1 cellular context compared by ENCODE assay signal in genomic region chr10:7432884-7433726, GRCh38.
TF ChIP-seq lines count a peak whose summit lies in the region.

No MANE protein-coding gene starts in this region.

TF ChIP-seq in H1, 55 proteins besides CTCF, POLR2A, EP300 and RAD21 (continued from another document):
- TF ChIP-seq, protein P1, sequence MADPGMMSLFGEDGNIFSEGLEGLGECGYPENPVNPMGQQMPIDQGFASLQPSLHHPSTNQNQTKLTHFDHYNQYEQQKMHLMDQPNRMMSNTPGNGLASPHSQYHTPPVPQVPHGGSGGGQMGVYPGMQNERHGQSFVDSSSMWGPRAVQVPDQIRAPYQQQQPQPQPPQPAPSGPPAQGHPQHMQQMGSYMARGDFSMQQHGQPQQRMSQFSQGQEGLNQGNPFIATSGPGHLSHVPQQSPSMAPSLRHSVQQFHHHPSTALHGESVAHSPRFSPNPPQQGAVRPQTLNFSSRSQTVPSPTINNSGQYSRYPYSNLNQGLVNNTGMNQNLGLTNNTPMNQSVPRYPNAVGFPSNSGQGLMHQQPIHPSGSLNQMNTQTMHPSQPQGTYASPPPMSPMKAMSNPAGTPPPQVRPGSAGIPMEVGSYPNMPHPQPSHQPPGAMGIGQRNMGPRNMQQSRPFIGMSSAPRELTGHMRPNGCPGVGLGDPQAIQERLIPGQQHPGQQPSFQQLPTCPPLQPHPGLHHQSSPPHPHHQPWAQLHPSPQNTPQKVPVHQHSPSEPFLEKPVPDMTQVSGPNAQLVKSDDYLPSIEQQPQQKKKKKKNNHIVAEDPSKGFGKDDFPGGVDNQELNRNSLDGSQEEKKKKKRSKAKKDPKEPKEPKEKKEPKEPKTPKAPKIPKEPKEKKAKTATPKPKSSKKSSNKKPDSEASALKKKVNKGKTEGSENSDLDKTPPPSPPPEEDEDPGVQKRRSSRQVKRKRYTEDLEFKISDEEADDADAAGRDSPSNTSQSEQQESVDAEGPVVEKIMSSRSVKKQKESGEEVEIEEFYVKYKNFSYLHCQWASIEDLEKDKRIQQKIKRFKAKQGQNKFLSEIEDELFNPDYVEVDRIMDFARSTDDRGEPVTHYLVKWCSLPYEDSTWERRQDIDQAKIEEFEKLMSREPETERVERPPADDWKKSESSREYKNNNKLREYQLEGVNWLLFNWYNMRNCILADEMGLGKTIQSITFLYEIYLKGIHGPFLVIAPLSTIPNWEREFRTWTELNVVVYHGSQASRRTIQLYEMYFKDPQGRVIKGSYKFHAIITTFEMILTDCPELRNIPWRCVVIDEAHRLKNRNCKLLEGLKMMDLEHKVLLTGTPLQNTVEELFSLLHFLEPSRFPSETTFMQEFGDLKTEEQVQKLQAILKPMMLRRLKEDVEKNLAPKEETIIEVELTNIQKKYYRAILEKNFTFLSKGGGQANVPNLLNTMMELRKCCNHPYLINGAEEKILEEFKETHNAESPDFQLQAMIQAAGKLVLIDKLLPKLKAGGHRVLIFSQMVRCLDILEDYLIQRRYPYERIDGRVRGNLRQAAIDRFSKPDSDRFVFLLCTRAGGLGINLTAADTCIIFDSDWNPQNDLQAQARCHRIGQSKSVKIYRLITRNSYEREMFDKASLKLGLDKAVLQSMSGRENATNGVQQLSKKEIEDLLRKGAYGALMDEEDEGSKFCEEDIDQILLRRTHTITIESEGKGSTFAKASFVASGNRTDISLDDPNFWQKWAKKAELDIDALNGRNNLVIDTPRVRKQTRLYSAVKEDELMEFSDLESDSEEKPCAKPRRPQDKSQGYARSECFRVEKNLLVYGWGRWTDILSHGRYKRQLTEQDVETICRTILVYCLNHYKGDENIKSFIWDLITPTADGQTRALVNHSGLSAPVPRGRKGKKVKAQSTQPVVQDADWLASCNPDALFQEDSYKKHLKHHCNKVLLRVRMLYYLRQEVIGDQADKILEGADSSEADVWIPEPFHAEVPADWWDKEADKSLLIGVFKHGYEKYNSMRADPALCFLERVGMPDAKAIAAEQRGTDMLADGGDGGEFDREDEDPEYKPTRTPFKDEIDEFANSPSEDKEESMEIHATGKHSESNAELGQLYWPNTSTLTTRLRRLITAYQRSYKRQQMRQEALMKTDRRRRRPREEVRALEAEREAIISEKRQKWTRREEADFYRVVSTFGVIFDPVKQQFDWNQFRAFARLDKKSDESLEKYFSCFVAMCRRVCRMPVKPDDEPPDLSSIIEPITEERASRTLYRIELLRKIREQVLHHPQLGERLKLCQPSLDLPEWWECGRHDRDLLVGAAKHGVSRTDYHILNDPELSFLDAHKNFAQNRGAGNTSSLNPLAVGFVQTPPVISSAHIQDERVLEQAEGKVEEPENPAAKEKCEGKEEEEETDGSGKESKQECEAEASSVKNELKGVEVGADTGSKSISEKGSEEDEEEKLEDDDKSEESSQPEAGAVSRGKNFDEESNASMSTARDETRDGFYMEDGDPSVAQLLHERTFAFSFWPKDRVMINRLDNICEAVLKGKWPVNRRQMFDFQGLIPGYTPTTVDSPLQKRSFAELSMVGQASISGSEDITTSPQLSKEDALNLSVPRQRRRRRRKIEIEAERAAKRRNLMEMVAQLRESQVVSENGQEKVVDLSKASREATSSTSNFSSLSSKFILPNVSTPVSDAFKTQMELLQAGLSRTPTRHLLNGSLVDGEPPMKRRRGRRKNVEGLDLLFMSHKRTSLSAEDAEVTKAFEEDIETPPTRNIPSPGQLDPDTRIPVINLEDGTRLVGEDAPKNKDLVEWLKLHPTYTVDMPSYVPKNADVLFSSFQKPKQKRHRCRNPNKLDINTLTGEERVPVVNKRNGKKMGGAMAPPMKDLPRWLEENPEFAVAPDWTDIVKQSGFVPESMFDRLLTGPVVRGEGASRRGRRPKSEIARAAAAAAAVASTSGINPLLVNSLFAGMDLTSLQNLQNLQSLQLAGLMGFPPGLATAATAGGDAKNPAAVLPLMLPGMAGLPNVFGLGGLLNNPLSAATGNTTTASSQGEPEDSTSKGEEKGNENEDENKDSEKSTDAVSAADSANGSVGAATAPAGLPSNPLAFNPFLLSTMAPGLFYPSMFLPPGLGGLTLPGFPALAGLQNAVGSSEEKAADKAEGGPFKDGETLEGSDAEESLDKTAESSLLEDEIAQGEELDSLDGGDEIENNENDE (IDR thresholded peaks at IDR 0.05; ENCODE audit: insufficient replicate concordance, low read length): no peak
- TF ChIP-seq, protein P2, sequence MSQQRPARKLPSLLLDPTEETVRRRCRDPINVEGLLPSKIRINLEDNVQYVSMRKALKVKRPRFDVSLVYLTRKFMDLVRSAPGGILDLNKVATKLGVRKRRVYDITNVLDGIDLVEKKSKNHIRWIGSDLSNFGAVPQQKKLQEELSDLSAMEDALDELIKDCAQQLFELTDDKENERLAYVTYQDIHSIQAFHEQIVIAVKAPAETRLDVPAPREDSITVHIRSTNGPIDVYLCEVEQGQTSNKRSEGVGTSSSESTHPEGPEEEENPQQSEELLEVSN (IDR thresholded peaks at IDR 0.05): peak; percentile 75
- TF ChIP-seq, protein P3, sequence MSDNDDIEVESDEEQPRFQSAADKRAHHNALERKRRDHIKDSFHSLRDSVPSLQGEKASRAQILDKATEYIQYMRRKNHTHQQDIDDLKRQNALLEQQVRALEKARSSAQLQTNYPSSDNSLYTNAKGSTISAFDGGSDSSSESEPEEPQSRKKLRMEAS (IDR thresholded peaks at IDR 0.05): peak; percentile 84
- TF ChIP-seq JUN (IDR thresholded peaks at IDR 0.05; ENCODE audit: low read depth, low read length): no peak
